ENCODE assay signal across 1 cellular context in genomic region chr16:15972046-15972868, GRCh38.
TF ChIP-seq lines count a peak whose summit lies in the region.

No MANE protein-coding gene starts in this region.

TF ChIP-seq in GM23338, 12 proteins besides CTCF, POLR2A, EP300 and RAD21 (continued from another document):
- no peak for TF ChIP-seq ETS1 (IDR thresholded peaks at IDR 0.05)
- no peak for TF ChIP-seq EZH2phosphoT487 (IDR thresholded peaks at IDR 0.05; ENCODE audit: unreplicated experiment)
- TF ChIP-seq ZNF462 (CRISPR knock-in tag; IDR thresholded peaks at IDR 0.05): no peak
